In genomic region chr7:33050425-33051318, GRCh38 we compare ENCODE assay signal across 8 cellular contexts. TPM values are rescaled to one million over a fixed set of nuclear protein-coding genes. Genes with fewer than 3 reads are reported as not detected.
A peak's percentile ranks its signal among the peaks of the same experiment; 100 is the strongest.
DNase-seq lines count a peak whose midpoint lies in the region; ATAC-seq and TF ChIP-seq lines count a peak whose summit lies in the region.

No MANE protein-coding gene starts in this region.

- H4K20me1 ChIP-seq in GM23338 (replicated peaks; ENCODE audit: insufficient read depth), result peaks cover 51% of the 10 kb centered on the region

- H3K4me1 ChIP-seq in GM23338 (ENCODE audit: insufficient read depth) (no peaks in the 10 kb centered on the region; the same call in 1 of the 2 replicates), neutrophil (ENCODE audit: control insufficient read depth in 1 of 2, insufficient read depth in 1 of 2, low read depth in 1 of 2, low read length in 1 of 2) (peaks cover 91 to 96% of the 10 kb centered on the region in 2 experiments)

- H3K36me3 ChIP-seq in GM23338 (ENCODE audit: insufficient read depth), result no peaks in the 10 kb centered on the region
- H3K36me3 ChIP-seq in neutrophil, result no peaks in the 10 kb centered on the region

- no peaks in the 10 kb centered on the region for H3K9me2 ChIP-seq in GM23338 (ENCODE audit: insufficient read depth)

- peaks cover 99% of the 10 kb centered on the region for H3K79me2 ChIP-seq in GM23338 (replicated peaks; ENCODE audit: insufficient read depth)

- 0 out of 3 replicates have a peak, but pooled peaks cover 5% of the 10 kb centered on the region for H3K4me1 Mint-ChIP-seq in GM23338
- H3K4me1 Mint-ChIP-seq in T-helper 2 cell treated with Interferon-gamma antibody and Interleukin-4, amounts not matched to agents 5 μg/mL and 100 μg/mL, for 36 hours (ENCODE audit: low read depth), result peaks cover 47% of the 10 kb centered on the region

- DNase-seq in ELR (ENCODE audit: low read depth) (peak; percentile 70), GM23338 (ENCODE audit: low spot score) (peak; percentile 45), NCI-H146 treated with DMSO at 0.1 percent for 48 hours (lab: John Stamatoyannopoulos, UW; ENCODE audit: unreplicated experiment) (peak; percentile 32), fibroblast of pulmonary artery (ENCODE audit: low read depth) (peak; percentile 72), mesenteric fat pad (ENCODE audit: low spot score) (no peak)
- DNase-seq in T-helper 2 cell treated with Interferon-gamma antibody and Interleukin-4, amounts not matched to agents 5 μg/mL and 100 μg/mL, for 36 hours (ENCODE audit: low spot score), result no peak

- H3K27me3 Mint-ChIP-seq in GM23338 (ENCODE audit: insufficient read depth, low read depth, poor library complexity), result no peaks in the 10 kb centered on the region
- H3K27me3 Mint-ChIP-seq in T-helper 2 cell treated with Interferon-gamma antibody and Interleukin-4, amounts not matched to agents 5 μg/mL and 100 μg/mL, for 36 hours (ENCODE audit: low read depth), result no peaks in the 10 kb centered on the region

- no peaks in the 10 kb centered on the region for H3K9me3 Mint-ChIP-seq in GM23338
- H3K9me3 Mint-ChIP-seq in T-helper 2 cell treated with Interferon-gamma antibody and Interleukin-4, amounts not matched to agents 5 μg/mL and 100 μg/mL, for 36 hours, result no peaks in the 10 kb centered on the region

- TF ChIP-seq CTCF in GM23338 (conservative IDR thresholded peaks at IDR 0.05; ENCODE audit: low read depth in 2 of 2), result peak; percentile 55 to 67
- peak; percentile 73 for TF ChIP-seq CTCF in fibroblast of pulmonary artery (IDR thresholded peaks at IDR 0.05; ENCODE audit: low read length, missing control alignments)
- TF ChIP-seq CTCF in neutrophil (IDR thresholded peaks at IDR 0.05), result peak; percentile 39

- H3F3A ChIP-seq in GM23338 (replicated peaks; ENCODE audit: low read depth), result no peaks in the 10 kb centered on the region

- H3K9me3 ChIP-seq in neutrophil, result no peaks in the 10 kb centered on the region

- no peak overlapping the region for H3K27ac Mint-ChIP-seq in GM23338
- peak overlapping the region; percentile 52 for H3K27ac Mint-ChIP-seq in T-helper 2 cell treated with Interferon-gamma antibody and Interleukin-4, amounts not matched to agents 5 μg/mL and 100 μg/mL, for 36 hours

- H3K4me3 ChIP-seq in GM23338 (no peak overlapping the region), fibroblast of pulmonary artery (replicated peaks; ENCODE audit: low read depth, low read length) (no peak overlapping the region), neutrophil (ENCODE audit: low read depth in 1 of 2, low read length in 1 of 2) (peak overlapping the region; percentile 63 to 67)

- no peaks in the 10 kb centered on the region; the same call in 2 of the 3 replicates for H3K36me3 Mint-ChIP-seq in GM23338 (ENCODE audit: low read depth)
- peaks cover 6% of the 10 kb centered on the region for H3K36me3 Mint-ChIP-seq in T-helper 2 cell treated with Interferon-gamma antibody and Interleukin-4, amounts not matched to agents 5 μg/mL and 100 μg/mL, for 36 hours (ENCODE audit: low read depth)

- no peak overlapping the region for H2AFZ ChIP-seq in GM23338

- ATAC-seq in GM23338, result no peak
- no peak for ATAC-seq in GM21825 (IDR thresholded peaks at IDR 0.05; ENCODE audit: unreplicated experiment)

- H3K4me3 Mint-ChIP-seq in GM23338, result no peak overlapping the region
- H3K4me3 Mint-ChIP-seq in T-helper 2 cell treated with Interferon-gamma antibody and Interleukin-4, amounts not matched to agents 5 μg/mL and 100 μg/mL, for 36 hours, result no peak overlapping the region

- H3K4me2 ChIP-seq in GM23338, result no peak overlapping the region

- H3K27ac ChIP-seq in GM23338 (ENCODE audit: low read depth) (no peak overlapping the region), neutrophil (peak overlapping the region; percentile 88)

- H3K27me3 ChIP-seq in GM23338 (ENCODE audit: insufficient read depth) (no peaks in the 10 kb centered on the region), neutrophil (no peaks in the 10 kb centered on the region)

TF ChIP-seq in GM23338, 12 proteins besides CTCF, POLR2A, EP300 and RAD21:
- no peak for TF ChIP-seq POLR2AphosphoS5 (IDR thresholded peaks at IDR 0.05; ENCODE audit: low read depth)
- TF ChIP-seq JUNB (IDR thresholded peaks at IDR 0.05; ENCODE audit: unreplicated experiment), result no peak
- no peak for TF ChIP-seq ZNF331 (CRISPR knock-in tag; IDR thresholded peaks at IDR 0.05; ENCODE audit: low read depth)

RNA-seq across cellular contexts. Expression of gene NT5C3A, which starts 11.9 kb away (rescaled TPM):
- 28.5 and 36.8 TPM in 2 replicates for total RNA-seq in GM23338 (2014; rRNA removed; shearing (Covaris generic))
- polyA plus RNA-seq in GM23338 (2016; fragmentation: Nextera tagmentation; extraction: Ambion mirVana), result 42.8 and 45.8 TPM in 2 replicates
- total RNA-seq in mesenteric fat pad, result 18.5 TPM

RNA-seq across cellular contexts. Expression of gene RP9, which starts 58.5 kb away (rescaled TPM):
- 3.3 and 8.7 TPM in 2 replicates for total RNA-seq in GM23338 (2014; rRNA removed; shearing (Covaris generic))
- 40.8 and 43.2 TPM in 2 replicates for polyA plus RNA-seq in GM23338 (2016; fragmentation: Nextera tagmentation; extraction: Ambion mirVana)
- 8.0 TPM for total RNA-seq in mesenteric fat pad

Comparison
In these comparisons a context has a peak if more than half of its experiments do, and no peak if none do; other contexts are left out.
1. DNase-seq: peak in ELR (single experiment), GM23338 (single experiment), NCI-H146 treated with DMSO at 0.1 percent for 48 hours (single experiment) and fibroblast of pulmonary artery (single experiment); none in T-helper 2 cell treated with Interferon-gamma antibody and Interleukin-4, amounts not matched to agents 5 μg/mL and 100 μg/mL, for 36 hours (single experiment) and mesenteric fat pad (single experiment).
2. H3K4me3 ChIP-seq: peak in neutrophil (2 of 2); none in GM23338 (single experiment) and fibroblast of pulmonary artery (single experiment).
3. Peak in every context shown above with its lines, with median percentiles within 50 percentile points of each other: CTCF ChIP-seq.